Comparison of ENCODE assay signal across 26 cellular contexts in genomic region chr2:182133195-182133891, GRCh38.
DNase-seq lines count a peak whose midpoint lies in the region; ATAC-seq and TF ChIP-seq lines count a peak whose summit lies in the region.
"Had no signal": no experiment of that assay in that cellular context is flagged by ENCODE, and none has a peak within 500 bp of the region (broad histone marks: within the 10 kb centered on the region; RNA-seq: fewer than 3 reads in every experiment).

No MANE protein-coding gene starts in this region.

- TF ChIP-seq CTCF in astrocyte of the spinal cord (IDR thresholded peaks at IDR 0.05; ENCODE audit: low read depth, low read length) (no peak), foreskin keratinocyte (conservative IDR thresholded peaks at IDR 0.05) (no peak)

- in situ Hi-C loops in astrocyte of the spinal cord (cut with HindIII; ENCODE audit: low sequenced_read_pairs) = no loop called here

- ATAC-seq in foreskin keratinocyte = peak; percentile 75
- ATAC-seq: GM12878, T-cell had no signal

- H3K27me3 ChIP-seq in foreskin keratinocyte = peaks cover 9% of the 10 kb centered on the region
- H3K27me3 ChIP-seq: MG63, ovary, right atrium auricular region had no signal

- no peak overlapping the region for H3K27ac ChIP-seq in foreskin keratinocyte
- H3K27ac ChIP-seq: left ventricle myocardium inferior, ovary, right atrium auricular region had no signal

- H3K4me1 ChIP-seq in foreskin keratinocyte = no peaks in the 10 kb centered on the region
- H3K4me1 ChIP-seq: left ventricle myocardium inferior, right atrium auricular region had no signal

- CTCF ChIA-PET in HEK293T (lab: Yijun Ruan, JAX) = no interaction called here

- DNase-seq in A172 (ENCODE audit: low spot score) (peak; percentile 11), HT1080 (ENCODE audit: low read depth) (peak; percentile 35), astrocyte of the spinal cord (ENCODE audit: low read depth, low spot score) (peak; percentile 54), foreskin keratinocyte (peak in 1 of 2 donors; percentile 31), NK-92 (lab: John Stamatoyannopoulos, UW; ENCODE audit: unreplicated experiment) (no peak), HEK293T (ENCODE audit: extremely low spot score) (no peak), NCI-H510A (lab: John Stamatoyannopoulos, UW) (no peak), GF-D8 (lab: John Stamatoyannopoulos, UW) (no peak)
- DNase-seq: 8988T; activated CD4-positive, CD25-positive, alpha-beta regulatory T cell treated with anti-CD3 and anti-CD28 coated beads, Interleukin-2, amount 50 U/mL, for 72 hours; activated CD8-positive, alpha-beta memory T cell treated with anti-CD3 and anti-CD28 coated beads for 24 hours; activated T-cell treated with anti-CD3 and anti-CD28 coated beads, Interleukin-2, amount 50 U/mL, for 1 hour; CD8-positive, alpha-beta memory T cell; DMS153; left ventricle myocardium inferior; MG63; NCI-H2107; NCI-H510A treated with DMSO at 0.1 percent for 48 hours; NK-92 treated with Interleukin-12 subunit alpha and Interleukin-12 subunit beta, amount 100 ng/mL, for 24 hours; ovary; stimulated activated CD4-positive, alpha-beta T cell treated with anti-CD3 and anti-CD28 coated beads, Interleukin-12 subunit alpha, Interleukin-12 subunit beta, amount 100 ng/mL, for 4 hours; stimulated activated CD4-positive, alpha-beta T cell treated with anti-CD3 and anti-CD28 coated beads, Interleukin-4, amount 100 ng/mL, for 24 hours; stimulated activated naive CD4-positive, alpha-beta T cell; T-cell had no signal

- no peak overlapping the region for H3K4me3 ChIP-seq in astrocyte of the spinal cord (ENCODE audit: low read depth, low read length)
- H3K4me3 ChIP-seq: GM12878, left ventricle myocardium inferior, MG63, ovary, right atrium auricular region had no signal

- POLR2A ChIA-PET in HEK293T (lab: Yijun Ruan, JAX) = no interaction called here

TF ChIP-seq in HEK293T, 16 proteins besides CTCF, POLR2A, EP300 and RAD21:
- TF ChIP-seq NFRKB (IDR thresholded peaks at IDR 0.05) (no peak), SP1 (IDR thresholded peaks at IDR 0.05) (no peak), PKNOX1 (IDR thresholded peaks at IDR 0.05) (no peak), FOXA1 (IDR thresholded peaks at IDR 0.05) (no peak)

Comparison
In these comparisons a context has a peak if more than half of its experiments do, and no peak if none do; other contexts are left out.
1. DNase-seq: peak in A172 (single experiment), HT1080 (single experiment) and astrocyte of the spinal cord (single experiment); none in NK-92 (single experiment), HEK293T (single experiment), NCI-H510A (single experiment) and GF-D8 (single experiment).